8 cellular contexts compared by ENCODE assay signal in the genomic region with DNA sequence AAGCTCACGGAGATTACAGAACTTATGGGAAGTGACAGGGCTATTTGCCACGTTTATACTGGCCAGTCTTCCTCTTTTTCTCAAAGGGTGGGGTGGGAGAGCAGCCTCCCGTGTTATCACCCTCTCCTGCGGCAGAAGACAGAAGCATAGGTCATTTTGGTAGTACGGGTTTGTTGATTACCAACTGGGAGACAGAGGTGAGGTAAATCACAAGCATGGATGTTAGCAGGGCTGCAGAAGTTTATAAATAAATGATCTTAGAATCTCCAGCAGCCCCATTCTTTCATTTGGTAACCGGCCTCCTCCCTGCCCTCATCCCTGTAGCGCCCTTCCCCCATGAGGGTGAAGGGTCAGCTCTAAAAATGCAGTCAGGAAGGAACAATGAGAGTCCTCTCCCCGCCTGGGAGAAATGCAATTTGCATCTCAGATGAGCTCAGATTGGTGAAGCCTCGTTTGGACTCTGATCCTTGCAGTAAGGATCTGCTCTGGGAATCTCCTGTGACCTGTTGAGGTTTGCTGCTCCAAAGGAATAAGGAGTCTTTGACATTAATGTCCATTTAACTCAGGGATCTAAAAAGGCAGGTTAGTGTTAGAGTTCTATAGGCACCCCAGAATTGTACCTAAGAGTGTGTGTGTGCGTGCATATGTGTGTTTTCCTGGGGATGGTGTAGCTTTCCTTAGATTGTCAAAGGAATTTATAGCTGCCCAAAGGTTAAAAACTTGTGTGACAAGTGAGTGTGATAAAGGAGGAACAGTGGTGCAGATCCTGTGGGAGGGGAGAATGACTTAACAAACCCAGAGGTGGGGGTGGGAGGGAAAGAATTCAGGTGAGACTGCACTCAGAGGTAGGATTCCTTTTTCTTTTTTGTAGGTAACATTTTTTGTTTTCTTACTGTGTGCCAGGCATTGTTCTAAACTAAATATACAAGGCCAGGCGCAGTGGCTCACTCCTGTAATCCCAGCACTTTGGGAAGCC. TPM values are rescaled to one million over a fixed set of nuclear protein-coding genes. Genes with fewer than 3 reads are reported as not detected.
A peak's percentile ranks its signal among the peaks of the same experiment; 100 is the strongest.
DNase-seq lines count a peak whose midpoint lies in the region; ATAC-seq and TF ChIP-seq lines count a peak whose summit lies in the region.

No MANE protein-coding gene starts in this region.

- peaks cover 5 to 6% of the 10 kb centered on the region in 2 donors for H3K4me1 Mint-ChIP-seq in stimulated activated naive B cell treated with anti-CD40 and anti-IgM and Interleukin-4, amounts not matched to agents 10 μg/mL and 1 μg/mL and 100 μg/mL, for 72 hours

- TF ChIP-seq POLR2A in NB4 (IDR thresholded peaks at IDR 0.05; ENCODE audit: extremely low read depth, insufficient read length) = no peak

- peak; percentile 86 for ATAC-seq in left colon
- ATAC-seq in stimulated activated naive B cell treated with anti-CD40 and anti-IgM and Interleukin-4, amounts not matched to agents 10 μg/mL and 1 μg/mL and 100 μg/mL, for 72 hours (replicated peaks) = no peak
- ATAC-seq in GM21423 (IDR thresholded peaks at IDR 0.05; ENCODE audit: unreplicated experiment) = no peak

- intact Hi-C loops in left colon (cut with DNase I, micrococcal nuclease) = no loop called here

- no peaks in the 10 kb centered on the region for H3K9me3 Mint-ChIP-seq in stimulated activated naive B cell treated with anti-CD40 and anti-IgM and Interleukin-4, amounts not matched to agents 10 μg/mL and 1 μg/mL and 100 μg/mL, for 72 hours

- TF ChIP-seq CTCF in NB4 (IDR thresholded peaks at IDR 0.05; ENCODE audit: low read depth, low read length) = no peak

- H3K27ac Mint-ChIP-seq in stimulated activated naive B cell treated with anti-CD40 and anti-IgM and Interleukin-4, amounts not matched to agents 10 μg/mL and 1 μg/mL and 100 μg/mL, for 72 hours = peak overlapping the region; percentile 75

- H3K4me3 Mint-ChIP-seq in stimulated activated naive B cell treated with anti-CD40 and anti-IgM and Interleukin-4, amounts not matched to agents 10 μg/mL and 1 μg/mL and 100 μg/mL, for 72 hours = no peak overlapping the region

- H3K27me3 Mint-ChIP-seq in stimulated activated naive B cell treated with anti-CD40 and anti-IgM and Interleukin-4, amounts not matched to agents 10 μg/mL and 1 μg/mL and 100 μg/mL, for 72 hours = no peaks in the 10 kb centered on the region

- H3K36me3 Mint-ChIP-seq in stimulated activated naive B cell treated with anti-CD40 and anti-IgM and Interleukin-4, amounts not matched to agents 10 μg/mL and 1 μg/mL and 100 μg/mL, for 72 hours = no peaks in the 10 kb centered on the region

- peak; percentile 10 for DNase-seq in NB4 (ENCODE audit: low read depth)
- DNase-seq in cerebellar cortex (ENCODE audit: low spot score) = peak; percentile 62
- peak; percentile 61 to 80 for DNase-seq in left colon
- no peak for DNase-seq in stimulated activated naive B cell treated with anti-CD40 and anti-IgM and Interleukin-4, amounts not matched to agents 10 μg/mL and 1 μg/mL and 100 μg/mL, for 72 hours
- no peak for DNase-seq in NCI-H1694 (lab: John Stamatoyannopoulos, UW)
- DNase-seq in midbrain (lab: John Stamatoyannopoulos, UW) = no peak
- DNase-seq in stimulated activated CD4-positive, alpha-beta T cell treated with anti-CD3 and anti-CD28 coated beads, Interleukin-1b, Interleukin-23, amount 100 ng/mL, for 48 hours = no peak

- H3K4me3 ChIP-seq in NB4 (ENCODE audit: low read depth, low read length) = no peak overlapping the region

RNA-seq across cellular contexts. Expression of a gene that starts 45.0 kb away (rescaled TPM):
- 10 to 100 TPM; 66.7 to 71.0 TPM for total RNA-seq in left colon

Comparison
In these comparisons a context has a peak if more than half of its experiments do, and no peak if none do; other contexts are left out.
1. DNase-seq: peak in NB4 (single experiment), cerebellar cortex (single experiment) and left colon (2 of 2); none in stimulated activated naive B cell treated with anti-CD40 and anti-IgM and Interleukin-4, amounts not matched to agents 10 μg/mL and 1 μg/mL and 100 μg/mL, for 72 hours (single experiment), NCI-H1694 (single experiment), midbrain (single experiment) and stimulated activated CD4-positive, alpha-beta T cell treated with anti-CD3 and anti-CD28 coated beads, Interleukin-1b, Interleukin-23, amount 100 ng/mL, for 48 hours (single experiment).